Comparison of ENCODE assay signal across 28 cellular contexts in genomic region chr7:139481364-139481763, GRCh38. TPM values are rescaled to one million over a fixed set of nuclear protein-coding genes. Genes with fewer than 3 reads are reported as not detected.
"Had no signal": no experiment of that assay in that cellular context is flagged by ENCODE, and none has a peak within 500 bp of the region (broad histone marks: within the 10 kb centered on the region; RNA-seq: fewer than 3 reads in every experiment).

No MANE protein-coding gene starts in this region.

- H3K36me3 ChIP-seq: colonic mucosa, esophagus muscularis mucosa, gastrocnemius medialis, heart right ventricle, neural progenitor cell, prostate gland, right lobe of liver, suprapubic skin, thyroid gland, upper lobe of left lung, uterus had no signal

- DNase-seq: colonic mucosa; dermis blood vessel endothelial cell; effector CD4-positive, alpha-beta T cell; gastrocnemius medialis; heart right ventricle; kidney glomerular epithelial cell; mucosa of descending colon; occipital lobe; right lobe of liver; stimulated activated CD4-positive, alpha-beta T cell treated with anti-CD3 and anti-CD28 coated beads, Interleukin-4, amount 100 ng/mL, for 1 hour; stimulated activated CD8-positive, alpha-beta memory T cell treated with anti-CD3 and anti-CD28 coated beads, Interleukin-4, amount 100 ng/mL, for 48 hours; stimulated activated naive CD8-positive, alpha-beta T cell treated with anti-CD3 and anti-CD28 coated beads, Interleukin-15, Interleukin-2, amounts not matched to agents 100 U/mL and 50 U/mL, for 24 hours; thyroid gland; upper lobe of left lung; uterus had no signal

- H3K4me3 Mint-ChIP-seq: natural killer cell treated with Interleukin-12 subunit alpha and Interleukin-12 subunit beta and Interleukin-15 and Interleukin-18, amount 100 ng/mL, for 72 hours had no signal

- H3K4me2 ChIP-seq: neural progenitor cell had no signal

- H3K4me3 ChIP-seq: colonic mucosa, esophagus muscularis mucosa, gastrocnemius medialis, heart right ventricle, mucosa of descending colon, neural progenitor cell, prostate gland, right lobe of liver, suprapubic skin, upper lobe of left lung, uterus had no signal

- H3K4me1 Mint-ChIP-seq: stimulated activated effector memory CD8-positive, alpha-beta T cell treated with anti-CD3 and anti-CD28 coated beads, Interleukin-12 subunit alpha, Interleukin-12 subunit beta, amount 100 ng/mL, for 72 hours had no signal

- H3K9me3 Mint-ChIP-seq: natural killer cell treated with Interleukin-12 subunit alpha and Interleukin-12 subunit beta and Interleukin-15 and Interleukin-18, amount 100 ng/mL, for 72 hours; stimulated activated effector memory CD8-positive, alpha-beta T cell treated with anti-CD3 and anti-CD28 coated beads, Interleukin-12 subunit alpha, Interleukin-12 subunit beta, amount 100 ng/mL, for 72 hours had no signal

- H3K4me1 ChIP-seq: parathyroid adenoma, prostate gland had no signal

- H3K27me3 ChIP-seq: thyroid gland had no signal

- H3K27ac Mint-ChIP-seq: natural killer cell treated with Interleukin-12 subunit alpha and Interleukin-12 subunit beta and Interleukin-15 and Interleukin-18, amount 100 ng/mL, for 72 hours; neural progenitor cell; stimulated activated effector memory CD8-positive, alpha-beta T cell treated with anti-CD3 and anti-CD28 coated beads, Interleukin-12 subunit alpha, Interleukin-12 subunit beta, amount 100 ng/mL, for 72 hours had no signal

- H3K9ac ChIP-seq: neural progenitor cell, parathyroid adenoma had no signal

- ATAC-seq: gastrocnemius medialis; heart right ventricle; mucosa of descending colon; natural killer cell treated with Interleukin-12 subunit alpha and Interleukin-12 subunit beta and Interleukin-15 and Interleukin-18, amount 100 ng/mL, for 72 hours; right lobe of liver; stimulated activated effector memory CD8-positive, alpha-beta T cell treated with anti-CD3 and anti-CD28 coated beads, Interleukin-12 subunit alpha, Interleukin-12 subunit beta, amount 100 ng/mL, for 72 hours; stimulated activated naive CD8-positive, alpha-beta T cell treated with anti-CD3 and anti-CD28 coated beads, Interleukin-15, Interleukin-2, amounts not matched to agents 100 U/mL and 50 U/mL, for 24 hours had no signal

- H3K27ac ChIP-seq: colonic mucosa, epithelial cell of prostate, esophagus muscularis mucosa, gastrocnemius medialis, heart right ventricle, neural progenitor cell, parathyroid adenoma, prostate gland, right lobe of liver, suprapubic skin, upper lobe of left lung, uterus had no signal

- H2AFZ ChIP-seq: neural progenitor cell, parathyroid adenoma had no signal

- H3K9me3 ChIP-seq: colonic mucosa, esophagus muscularis mucosa, gastrocnemius medialis, heart right ventricle, mucosa of descending colon, prostate gland, right lobe of liver, suprapubic skin, thyroid gland, upper lobe of left lung, uterus had no signal

- H3K36me3 Mint-ChIP-seq: natural killer cell treated with Interleukin-12 subunit alpha and Interleukin-12 subunit beta and Interleukin-15 and Interleukin-18, amount 100 ng/mL, for 72 hours; neural progenitor cell; stimulated activated effector memory CD8-positive, alpha-beta T cell treated with anti-CD3 and anti-CD28 coated beads, Interleukin-12 subunit alpha, Interleukin-12 subunit beta, amount 100 ng/mL, for 72 hours had no signal

RNA-seq across cellular contexts. Expression of gene KLRG2, which starts 2.1 kb away (rescaled TPM):
- total RNA-seq: cerebellum; fibroblast of villous mesenchyme; lung microvascular endothelial cell; mucosa of descending colon; natural killer cell treated with Interleukin-12 subunit alpha and Interleukin-12 subunit beta and Interleukin-15 and Interleukin-18, amount 100 ng/mL, for 72 hours; occipital lobe; right lobe of liver had no signal
- polyA plus RNA-seq: heart right ventricle, liver had no signal

RNA-seq across cellular contexts. Expression of gene CLEC2L, which starts 42.1 kb away (rescaled TPM):
- total RNA-seq: colonic mucosa; dermis blood vessel endothelial cell; esophagus muscularis mucosa; fibroblast of villous mesenchyme; lung microvascular endothelial cell; mucosa of descending colon; natural killer cell treated with Interleukin-12 subunit alpha and Interleukin-12 subunit beta and Interleukin-15 and Interleukin-18, amount 100 ng/mL, for 72 hours; renal cortical epithelial cell; right lobe of liver; thyroid gland; upper lobe of left lung had no signal
- polyA plus RNA-seq: liver had no signal
